In genomic region chr10:20970708-20971107, GRCh38 we compare ENCODE assay signal across 11 cellular contexts.
DNase-seq lines count a peak whose midpoint lies in the region; ATAC-seq and TF ChIP-seq lines count a peak whose summit lies in the region.
"Had no signal": no experiment of that assay in that cellular context is flagged by ENCODE, and none has a peak within 500 bp of the region (broad histone marks: within the 10 kb centered on the region; RNA-seq: fewer than 3 reads in every experiment).

No MANE protein-coding gene starts in this region.

- 71 to 78% methylated on average over 4 of the region's 4 CpGs for WGBS in sigmoid colon, 2 donors

- H3K36me3 ChIP-seq in KMS-11 (ENCODE audit: insufficient read depth): no peaks in the 10 kb centered on the region
- H3K36me3 ChIP-seq in Peyer's patch: no peaks in the 10 kb centered on the region
- H3K36me3 ChIP-seq in sigmoid colon: no peaks in the 10 kb centered on the region

- H4K20me1 ChIP-seq in KMS-11 (ENCODE audit: insufficient read depth): no peaks in the 10 kb centered on the region

- no peaks in the 10 kb centered on the region for H3K27me3 ChIP-seq in KMS-11 (ENCODE audit: insufficient read depth, low read depth)
- no peaks in the 10 kb centered on the region for H3K27me3 ChIP-seq in Peyer's patch
- H3K27me3 ChIP-seq in sigmoid colon: no peaks in the 10 kb centered on the region

- no peak for TF ChIP-seq EP300 in sigmoid colon (IDR thresholded peaks at IDR 0.05)

- no peaks in the 10 kb centered on the region for H3K79me2 ChIP-seq in KMS-11 (ENCODE audit: insufficient read depth, low read depth)

- H3K9me3 ChIP-seq in Peyer's patch: no peaks in the 10 kb centered on the region
- H3K9me3 ChIP-seq in sigmoid colon: no peaks in the 10 kb centered on the region

- peak overlapping the region; percentile 20; the same call in 1 of the 2 replicates for H2AFZ ChIP-seq in KMS-11 (ENCODE audit: low read depth)

- ATAC-seq in GM18505 (IDR thresholded peaks at IDR 0.05; ENCODE audit: unreplicated experiment): peak; percentile 97
- ATAC-seq in GM19468 (IDR thresholded peaks at IDR 0.05; ENCODE audit: extremely low read depth, unreplicated experiment): peak; percentile 93
- peak; percentile 99 for ATAC-seq in HG02970 (IDR thresholded peaks at IDR 0.05; ENCODE audit: low FRiP score, unreplicated experiment)
- ATAC-seq: CD8-positive, alpha-beta T cell; naive thymus-derived CD4-positive, alpha-beta T cell had no signal

- intact Hi-C loops in sigmoid colon (cut with DNase I): no loop called here

- H3K27ac ChIP-seq in KMS-11 (no peak overlapping the region), Peyer's patch (no peak overlapping the region), sigmoid colon (no peak overlapping the region)

- H3K4me1 ChIP-seq in KMS-11 (ENCODE audit: low read depth, poor library complexity, severe bottlenecking) (peaks cover 23% of the 10 kb centered on the region), Peyer's patch (no peaks in the 10 kb centered on the region), sigmoid colon (no peaks in the 10 kb centered on the region)

- H3K9ac ChIP-seq in KMS-11: no peak overlapping the region

- H3K4me2 ChIP-seq in KMS-11: peak overlapping the region; percentile 13; the same call in 1 of the 2 replicates

- DNase-seq in activated CD4-positive, CD25-positive, alpha-beta regulatory T cell treated with anti-CD3 and anti-CD28 coated beads, Interleukin-2, amount 50 U/mL, for 72 hours: no peak
- DNase-seq in DMS53 treated with DMSO at 0.1 percent for 48 hours (lab: John Stamatoyannopoulos, UW; ENCODE audit: unreplicated experiment): no peak
- DNase-seq in Peyer's patch: no peak
- DNase-seq in sigmoid colon: no peak
- DNase-seq: amygdala; CD8-positive, alpha-beta T cell; naive thymus-derived CD4-positive, alpha-beta T cell had no signal

- TF ChIP-seq POLR2A in GM18505 (IDR thresholded peaks at IDR 0.05; ENCODE audit: borderline replicate concordance, extremely low read depth, insufficient read depth, insufficient read length): no peak
- no peak for TF ChIP-seq POLR2A in Peyer's patch (IDR thresholded peaks at IDR 0.05)
- TF ChIP-seq POLR2A in sigmoid colon (IDR thresholded peaks at IDR 0.05): no peak

- H3K4me3 ChIP-seq in KMS-11 (IDR thresholded peaks at IDR 0.05; ENCODE audit: insufficient read depth, low read depth, low read length) (no peak overlapping the region), Peyer's patch (no peak overlapping the region), sigmoid colon (no peak overlapping the region)

- TF ChIP-seq CTCF in KMS-11 (conservative IDR thresholded peaks at IDR 0.05; ENCODE audit: low read depth, low read length): no peak
- no peak for TF ChIP-seq CTCF in Peyer's patch (IDR thresholded peaks at IDR 0.05)
- TF ChIP-seq CTCF in sigmoid colon (IDR thresholded peaks at IDR 0.05): no peak
